ENCODE assay signal across 15 cellular contexts in genomic region chr18:24492445-24492844, GRCh38. TPM values are rescaled to one million over a fixed set of nuclear protein-coding genes. Genes with fewer than 3 reads are reported as not detected.
DNase-seq lines count a peak whose midpoint lies in the region; ATAC-seq, FAIRE-seq and TF ChIP-seq lines count a peak whose summit lies in the region.
"Had no signal": no experiment of that assay in that cellular context is flagged by ENCODE, and none has a peak within 500 bp of the region (broad histone marks: within the 10 kb centered on the region; RNA-seq: fewer than 3 reads in every experiment).

No MANE protein-coding gene starts in this region.

- no peak overlapping the region for H3K4me3 ChIP-seq in adrenal gland

- H3K4me1 Mint-ChIP-seq in immature natural killer cell = peaks cover 40 to 47% of the 10 kb centered on the region in 2 donors
- H3K4me1 Mint-ChIP-seq in CD4-positive, alpha-beta T cell (ENCODE audit: low read depth) = peaks cover 4% of the 10 kb centered on the region

- no peaks in the 10 kb centered on the region for H3K4me1 ChIP-seq in adrenal gland (replicated peaks in 1 of 2)

- H3K27me3 Mint-ChIP-seq in immature natural killer cell (ENCODE audit: low read depth in 3 of 3) = peaks cover 7 to 24% (median 17%) of the 10 kb centered on the region in 3 donors
- peaks cover 11% of the 10 kb centered on the region for H3K27me3 Mint-ChIP-seq in CD4-positive, alpha-beta T cell

- no peaks in the 10 kb centered on the region for H3K36me3 ChIP-seq in adrenal gland (replicated peaks in 1 of 2)

- H3K27ac Mint-ChIP-seq in immature natural killer cell = peak overlapping the region in 1 of 6 donors; percentile 25
- H3K27ac Mint-ChIP-seq in CD4-positive, alpha-beta T cell = no peak overlapping the region
- H3K27ac Mint-ChIP-seq: activated T-cell treated with anti-CD3 and anti-CD28 coated beads, Interleukin-2, amount 50 U/mL, for 24 hours; T-helper 2 cell treated with Interferon-gamma antibody and Interleukin-4, amounts not matched to agents 5 μg/mL and 100 μg/mL, for 36 hours had no signal

- peak overlapping the region in 4 of 5 donors; percentile 5 to 84 (median 55) for H3K4me3 Mint-ChIP-seq in immature natural killer cell
- H3K4me3 Mint-ChIP-seq in CD4-positive, alpha-beta T cell = no peak overlapping the region
- H3K4me3 Mint-ChIP-seq: activated T-cell treated with anti-CD3 and anti-CD28 coated beads, Interleukin-2, amount 50 U/mL, for 24 hours; T-helper 2 cell treated with Interferon-gamma antibody and Interleukin-4, amounts not matched to agents 5 μg/mL and 100 μg/mL, for 36 hours had no signal

- no peak for TF ChIP-seq CTCF in CD4-positive, alpha-beta T cell (IDR thresholded peaks at IDR 0.05)
- TF ChIP-seq CTCF in adrenal gland (IDR thresholded peaks at IDR 0.05) = no peak

- FAIRE-seq in GM12891 (lab: Jason Lieb, UNC) = peak; percentile 28

- CTCF ChIA-PET in HEK293T (lab: Yijun Ruan, JAX) = interaction anchor here (0.5 to 1.5 kb wide), 2 partner anchors 45 to 316 kb away, joined by 3 to 5 read pairs; no protein-coding TSS in a partner anchor
- CTCF ChIA-PET in CD4-positive, alpha-beta T cell (lab: Charles Lee) = no interaction called here

- POLR2A ChIA-PET in HEK293T (lab: Yijun Ruan, JAX) = no interaction called here
- POLR2A ChIA-PET in CD4-positive, alpha-beta T cell (lab: Charles Lee) = interaction anchor here (0.6 kb wide), 1 partner anchor 125 kb away, joined by 3 read pairs; no protein-coding TSS in a partner anchor

- no peak for TF ChIP-seq POLR2A in GM12891 (IDR thresholded peaks at IDR 0.05; ENCODE audit: low read depth, low read length)
- no peak for TF ChIP-seq POLR2A in adrenal gland (IDR thresholded peaks at IDR 0.05)

- no peaks in the 10 kb centered on the region for H3K9me3 ChIP-seq in CD4-positive, alpha-beta T cell (ENCODE audit: control insufficient read depth, low read length)
- no peaks in the 10 kb centered on the region for H3K9me3 ChIP-seq in adrenal gland (replicated peaks in 1 of 3)

- DNase-seq in GM12891 (ENCODE audit: insufficient read length, low spot score) (no peak), immature natural killer cell (no peak), DMS 273 treated with DMSO at 0.1 percent for 48 hours (lab: John Stamatoyannopoulos, UW) (no peak), HEK293T (ENCODE audit: extremely low spot score) (no peak), adrenal gland (no peak)
- no peak for DNase-seq in CD4-positive, alpha-beta T cell
- DNase-seq: activated T-cell treated with anti-CD3 and anti-CD28 coated beads, Interleukin-2, amount 50 U/mL, for 24 hours; head of caudate nucleus; NCI-H510A; trophoblast cell had no signal

- no peaks in the 10 kb centered on the region for H3K36me3 Mint-ChIP-seq in immature natural killer cell
- H3K36me3 Mint-ChIP-seq in CD4-positive, alpha-beta T cell (ENCODE audit: low read depth) = no peaks in the 10 kb centered on the region
- H3K36me3 Mint-ChIP-seq: CD4-positive, alpha-beta memory T cell had no signal

- WGBS in adrenal gland, 4 donors = 82 to 86% (median 85%) methylated on average over 12 of the region's 12 CpGs

- no peak overlapping the region for H3K27ac ChIP-seq in CD4-positive, alpha-beta T cell (ENCODE audit: low read depth, low read length)
- no peak overlapping the region for H3K27ac ChIP-seq in adrenal gland

- ATAC-seq in GM19468 (IDR thresholded peaks at IDR 0.05; ENCODE audit: extremely low read depth, unreplicated experiment) (peak; percentile 37), HG03175 (IDR thresholded peaks at IDR 0.05; ENCODE audit: unreplicated experiment) (peak; percentile 55)
- no peak for ATAC-seq in CD4-positive, alpha-beta T cell (ENCODE audit: poor library complexity)

- no peaks in the 10 kb centered on the region for H3K27me3 ChIP-seq in CD4-positive, alpha-beta T cell (ENCODE audit: control insufficient read depth, insufficient read depth, low read length)
- H3K27me3 ChIP-seq in adrenal gland = peaks cover 6% of the 10 kb centered on the region

- intact Hi-C loops in CD4-positive, alpha-beta T cell (cut with DNase I, micrococcal nuclease) = no loop called here
- intact Hi-C loops in adrenal gland (cut with DNase I) = loop anchor here in 1 of 2 donors (10.0 kb wide), 1 partner anchor 308 kb away; no protein-coding TSS in a partner anchor

- H3K9me3 Mint-ChIP-seq in immature natural killer cell = peaks cover 0 to 2% (median 0%) of the 10 kb centered on the region in 6 donors
- no peaks in the 10 kb centered on the region for H3K9me3 Mint-ChIP-seq in CD4-positive, alpha-beta T cell
- H3K9me3 Mint-ChIP-seq: activated T-cell treated with anti-CD3 and anti-CD28 coated beads, Interleukin-2, amount 50 U/mL, for 24 hours; T-helper 2 cell treated with Interferon-gamma antibody and Interleukin-4, amounts not matched to agents 5 μg/mL and 100 μg/mL, for 36 hours had no signal

TF ChIP-seq in GM12891, 5 proteins besides CTCF, POLR2A, EP300 and RAD21:
- TF ChIP-seq SPI1 (IDR thresholded peaks at IDR 0.05; ENCODE audit: low read depth, low read length) (no peak), PAX5 (IDR thresholded peaks at IDR 0.05; ENCODE audit: insufficient read depth, low read length, severe bottlenecking) (peak; percentile 78), POLR2AphosphoS5 (IDR thresholded peaks at IDR 0.05; ENCODE audit: low read depth, low read length) (no peak), TAF1 (IDR thresholded peaks at IDR 0.05; ENCODE audit: low read depth, low read length) (no peak), POU2F2 (IDR thresholded peaks at IDR 0.05; ENCODE audit: low read depth, low read length) (no peak)

TF ChIP-seq in HEK293T, 16 proteins besides CTCF, POLR2A, EP300 and RAD21:
- TF ChIP-seq SP1 (IDR thresholded peaks at IDR 0.05) (no peak), BHLHE40 (IDR thresholded peaks at IDR 0.05; ENCODE audit: borderline replicate concordance) (no peak), NFRKB (IDR thresholded peaks at IDR 0.05) (no peak), FOXM1 (IDR thresholded peaks at IDR 0.05; ENCODE audit: borderline replicate concordance) (no peak), ARNT (IDR thresholded peaks at IDR 0.05) (no peak), SUZ12 (IDR thresholded peaks at IDR 0.05) (no peak), L3MBTL2 (conservative IDR thresholded peaks at IDR 0.05) (no peak), FOXK2 (IDR thresholded peaks at IDR 0.05) (no peak), FOXA1 (IDR thresholded peaks at IDR 0.05) (no peak), LEF1 (IDR thresholded peaks at IDR 0.05; ENCODE audit: borderline replicate concordance) (no peak), CTBP1 (IDR thresholded peaks at IDR 0.05; ENCODE audit: borderline replicate concordance) (no peak), PKNOX1 (IDR thresholded peaks at IDR 0.05) (no peak), ZNF384 (IDR thresholded peaks at IDR 0.05) (no peak), TARDBP (IDR thresholded peaks at IDR 0.05) (no peak)

RNA-seq across cellular contexts. Expression of gene HRH4, which starts 32.0 kb away (rescaled TPM):
- polyA plus RNA-seq in GM12891 (2012; ENCODE audit: low read depth, missing spikeins) = not detected
- polyA plus RNA-seq in immature natural killer cell (not detected), adrenal gland (under 1 TPM in 2 of 3 donors, not detected in 1; 0.03 to 0.05 TPM)
- under 1 TPM; 0.22 to 0.34 TPM for total RNA-seq in CD4-positive, alpha-beta T cell
- under 1 TPM in 1 of 8 donors, not detected in 7; 0.13 TPM for total RNA-seq in adrenal gland
- total RNA-seq: chondrocyte had no signal
